21 cellular contexts compared by ENCODE assay signal in genomic region chr12:28874758-28875157, GRCh38.
"Had no signal": no experiment of that assay in that cellular context is flagged by ENCODE, and none has a peak within 500 bp of the region (broad histone marks: within the 10 kb centered on the region; RNA-seq: fewer than 3 reads in every experiment).

No MANE protein-coding gene starts in this region.

- H3K36me3 ChIP-seq: MG63, SJSA1 had no signal

- H3K4me3 ChIP-seq: MG63, SJSA1, SK-N-MC had no signal

- DNase-seq: KBM-7, MG63, NCI-H1092, NCI-H1105 treated with DMSO at 0.1 percent for 48 hours, NCI-H1417 treated with DMSO at 0.1 percent for 48 hours, NCI-H146, NCI-H1694 treated with DMSO at 0.1 percent for 48 hours, NCI-H1930, NCI-H2081, NCI-H2107, NCI-H2227 treated with DMSO at 0.1 percent for 48 hours, NCI-H510A, NCI-H524 treated with DMSO at 0.1 percent for 48 hours, NCI-H69, NCI-H774, Right ventricle myocardium superior, RPMI8226, SIG-M5 had no signal

- H3K27me3 ChIP-seq: SJSA1 had no signal

- H3K9me3 ChIP-seq: MG63, SJSA1 had no signal

- H3K27ac ChIP-seq: HL-60, SJSA1, SK-N-MC had no signal
